In genomic region chr11:87263979-87264378, GRCh38 we compare ENCODE assay signal across 17 cellular contexts.
"Had no signal": no experiment of that assay in that cellular context is flagged by ENCODE, and none has a peak within 500 bp of the region (broad histone marks: within the 10 kb centered on the region; RNA-seq: fewer than 3 reads in every experiment).

No MANE protein-coding gene starts in this region.

- H3K27me3 ChIP-seq: cardiac muscle cell, stomach had no signal

- DNase-seq: activated CD4-positive, alpha-beta T cell treated with anti-CD3 and anti-CD28 coated beads for 36 hours; activated CD8-positive, alpha-beta memory T cell treated with anti-CD3 and anti-CD28 coated beads, Interleukin-2, amount 50 U/mL, for 4 hours; activated CD8-positive, alpha-beta T cell treated with anti-CD3 and anti-CD28 coated beads for 36 hours; activated naive CD4-positive, alpha-beta T cell; activated naive CD8-positive, alpha-beta T cell treated with anti-CD3 and anti-CD28 coated beads, Interleukin-2, amount 50 U/mL, for 24 hours; cortex of kidney; effector memory CD4-positive, alpha-beta T cell; islet precursor cell; stomach; SW 1271; T-helper 9 cell had no signal

- H3K27ac Mint-ChIP-seq: activated CD4-positive, alpha-beta T cell treated with anti-CD3 and anti-CD28 coated beads for 36 hours; activated CD8-positive, alpha-beta T cell treated with anti-CD3 and anti-CD28 coated beads for 36 hours; activated naive CD8-positive, alpha-beta T cell treated with anti-CD3 and anti-CD28 coated beads, Interleukin-2, amount 50 U/mL, for 24 hours; memory B cell had no signal

- H3K9ac ChIP-seq: parathyroid adenoma had no signal

- H2AFZ ChIP-seq: parathyroid adenoma had no signal

- H3K27ac ChIP-seq: cardiac muscle cell, parathyroid adenoma, stomach, VCaP had no signal

- H3K4me3 ChIP-seq: cardiac muscle cell, skin epidermis, stomach had no signal

- H3K9me3 ChIP-seq: stomach had no signal

- H3K36me3 ChIP-seq: cardiac muscle cell, stomach had no signal

- H3K27me3 Mint-ChIP-seq: activated CD4-positive, alpha-beta T cell treated with anti-CD3 and anti-CD28 coated beads for 36 hours; activated CD8-positive, alpha-beta T cell treated with anti-CD3 and anti-CD28 coated beads for 36 hours; activated naive CD8-positive, alpha-beta T cell treated with anti-CD3 and anti-CD28 coated beads, Interleukin-2, amount 50 U/mL, for 24 hours; memory B cell had no signal

- H3K36me3 Mint-ChIP-seq: memory B cell had no signal

- H3K9me3 Mint-ChIP-seq: activated CD8-positive, alpha-beta T cell treated with anti-CD3 and anti-CD28 coated beads for 36 hours; activated naive CD8-positive, alpha-beta T cell treated with anti-CD3 and anti-CD28 coated beads, Interleukin-2, amount 50 U/mL, for 24 hours; memory B cell had no signal

- ATAC-seq: activated CD4-positive, alpha-beta T cell treated with anti-CD3 and anti-CD28 coated beads for 36 hours; activated CD8-positive, alpha-beta T cell treated with anti-CD3 and anti-CD28 coated beads for 36 hours; activated naive CD8-positive, alpha-beta T cell treated with anti-CD3 and anti-CD28 coated beads, Interleukin-2, amount 50 U/mL, for 24 hours; left lobe of liver had no signal

- H3K4me1 ChIP-seq: parathyroid adenoma had no signal

- H3K4me1 Mint-ChIP-seq: activated CD4-positive, alpha-beta T cell treated with anti-CD3 and anti-CD28 coated beads for 36 hours; activated naive CD8-positive, alpha-beta T cell treated with anti-CD3 and anti-CD28 coated beads, Interleukin-2, amount 50 U/mL, for 24 hours; memory B cell had no signal

- H3K79me2 ChIP-seq: parathyroid adenoma had no signal

- H3K4me3 Mint-ChIP-seq: activated CD4-positive, alpha-beta T cell treated with anti-CD3 and anti-CD28 coated beads for 36 hours; activated CD8-positive, alpha-beta T cell treated with anti-CD3 and anti-CD28 coated beads for 36 hours; activated naive CD8-positive, alpha-beta T cell treated with anti-CD3 and anti-CD28 coated beads, Interleukin-2, amount 50 U/mL, for 24 hours; memory B cell had no signal
